Comparison of ENCODE assay signal across 1 cellular context in genomic region chr9:93960221-93960970, GRCh38.
A peak's percentile ranks its signal among the peaks of the same experiment; 100 is the strongest.
TF ChIP-seq lines count a peak whose summit lies in the region.

No MANE protein-coding gene starts in this region.

TF ChIP-seq in HepG2, 621 proteins besides CTCF, POLR2A, EP300 and RAD21:
- TF ChIP-seq NR2F2 (IDR thresholded peaks at IDR 0.05; ENCODE audit: borderline replicate concordance, low read depth) (no peak), GABPB1 (CRISPR knock-in tag; IDR thresholded peaks at IDR 0.05) (peak; percentile 12; the same call in 1 of the 2 replicates), SMYD3 (CRISPR knock-in tag; IDR thresholded peaks at IDR 0.05) (no peak), U2AF2 (IDR thresholded peaks at IDR 0.05; ENCODE audit: low read depth, low read length) (no peak), EZH2 (conservative IDR thresholded peaks at IDR 0.05; ENCODE audit: low read depth, low read length) (0 out of 2 replicates have a peak, but pooled peaks have one; percentile 8), ZNF572 (CRISPR knock-in tag; IDR thresholded peaks at IDR 0.05) (no peak), CHCHD3 (CRISPR knock-in tag; IDR thresholded peaks at IDR 0.05) (no peak), GATA4 (IDR thresholded peaks at IDR 0.05; ENCODE audit: borderline replicate concordance, low read depth) (no peak), RERE (CRISPR knock-in tag; IDR thresholded peaks at IDR 0.05; ENCODE audit: low read depth) (no peak), ZEB1 (IDR thresholded peaks at IDR 0.05; ENCODE audit: insufficient replicate concordance, low read depth) (no peak), ZGPAT (CRISPR knock-in tag; IDR thresholded peaks at IDR 0.05) (no peak), KLF6 (CRISPR knock-in tag; IDR thresholded peaks at IDR 0.05) (no peak), ZNF431 (CRISPR knock-in tag; IDR thresholded peaks at IDR 0.05; ENCODE audit: borderline replicate concordance, low read depth) (no peak), HNRNPL (IDR thresholded peaks at IDR 0.05; ENCODE audit: low read depth, low read length) (0 out of 2 replicates have a peak, but pooled peaks have one; percentile 28), MNT (IDR thresholded peaks at IDR 0.05) (no peak), NFE2L2 (IDR thresholded peaks at IDR 0.05; ENCODE audit: low read length) (no peak), ZNF772 (CRISPR knock-in tag; IDR thresholded peaks at IDR 0.05) (no peak), TOPORS (CRISPR knock-in tag; IDR thresholded peaks at IDR 0.05) (no peak)
TF ChIP-seq in HepG2: peak in this region for 3.
